21 cellular contexts compared by ENCODE assay signal in the genomic region with DNA sequence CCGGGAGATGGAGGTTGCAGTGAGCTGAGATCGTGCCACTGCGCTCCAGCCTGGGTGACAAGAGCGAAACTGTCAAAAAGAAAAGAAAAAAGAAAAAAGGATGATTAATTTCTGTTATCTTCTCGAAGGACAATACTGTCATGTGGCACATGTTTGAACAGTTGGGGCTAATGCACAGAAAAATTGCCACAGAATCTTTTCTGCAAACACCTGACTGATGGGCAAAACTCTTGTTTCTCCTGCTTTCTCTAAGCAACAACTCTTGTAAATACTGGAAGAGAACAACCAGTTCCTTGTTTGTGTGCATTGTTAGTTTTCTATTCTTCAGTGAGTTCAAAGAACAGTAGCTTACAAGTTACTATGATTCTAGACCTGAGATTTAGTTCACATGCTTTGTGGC.
DNase-seq lines count a peak whose midpoint lies in the region; ATAC-seq and FAIRE-seq lines count a peak whose summit lies in the region.
"Had no signal": no experiment of that assay in that cellular context is flagged by ENCODE, and none has a peak within 500 bp of the region (broad histone marks: within the 10 kb centered on the region; RNA-seq: fewer than 3 reads in every experiment).

No MANE protein-coding gene starts in this region.

- peaks cover 4% of the 10 kb centered on the region for H3K9me3 ChIP-seq in effector memory CD4-positive, alpha-beta T cell (ENCODE audit: control insufficient read depth, low read length)
- no peaks in the 10 kb centered on the region for H3K9me3 ChIP-seq in small intestine (ENCODE audit: control insufficient read depth, low read depth)
- H3K9me3 ChIP-seq: transverse colon had no signal

- 73 to 85% (median 84%) methylated on average over 5 of the region's 5 CpGs for WGBS in small intestine, 3 donors

- H3K9me3 Mint-ChIP-seq in activated naive CD4-positive, alpha-beta T cell treated with anti-CD3 and anti-CD28 coated beads, Interleukin-2, amount 10 ng/mL, durations not matched to agents 7 days and 5 days = peaks cover 12% of the 10 kb centered on the region
- peaks cover under 1 to 10% (median 8%) of the 10 kb centered on the region in 3 donors for H3K9me3 Mint-ChIP-seq in T-cell

- H3K4me3 Mint-ChIP-seq in activated naive CD4-positive, alpha-beta T cell treated with anti-CD3 and anti-CD28 coated beads, Interleukin-2, amount 10 ng/mL, durations not matched to agents 7 days and 5 days = peak overlapping the region; percentile 24
- peak overlapping the region; percentile 7 to 50 (median 38) for H3K4me3 Mint-ChIP-seq in T-cell
- H3K4me3 Mint-ChIP-seq: GM23338, memory B cell had no signal

- DNase-seq in activated naive CD4-positive, alpha-beta T cell treated with anti-CD3 and anti-CD28 coated beads, Interleukin-2, amount 10 ng/mL, durations not matched to agents 7 days and 5 days = no peak
- no peak for DNase-seq in activated naive CD4-positive, alpha-beta T cell treated with Interleukin-2 at 50 U/mL for 16 hours
- DNase-seq in T-cell (no peak), small intestine (peak; percentile 13), RPMI8226 (no peak)
- no peak for DNase-seq in effector memory CD4-positive, alpha-beta T cell
- DNase-seq: activated CD8-positive, alpha-beta memory T cell treated with anti-CD3 and anti-CD28 coated beads for 24 hours; activated gamma-delta T cell; DND-41; effector CD8-positive, alpha-beta T cell; kidney glomerular epithelial cell; naive B cell; NCI-H1436 treated with DMSO at 0.1 percent for 48 hours; NCI-H2171 treated with DMSO at 0.1 percent for 48 hours; transverse colon had no signal

- H3K4me3 ChIP-seq in effector memory CD4-positive, alpha-beta T cell (ENCODE audit: insufficient read depth, low read depth, low read length, poor library complexity, severe bottlenecking) = no peak overlapping the region
- H3K4me3 ChIP-seq in small intestine (ENCODE audit: low read depth in 1 of 2, low read length in 2 of 2) = no peak overlapping the region
- H3K4me3 ChIP-seq: GM23338, transverse colon had no signal

- ATAC-seq in T-cell (replicated peaks in 1 of 4) (peak in 3 of 4 experiments; percentile 34 to 65 (median 49)), HG02623 (IDR thresholded peaks at IDR 0.05; ENCODE audit: unreplicated experiment) (no peak)
- ATAC-seq: GM23338 had no signal

- H3K27ac Mint-ChIP-seq in activated naive CD4-positive, alpha-beta T cell treated with anti-CD3 and anti-CD28 coated beads, Interleukin-2, amount 10 ng/mL, durations not matched to agents 7 days and 5 days = peak overlapping the region; percentile 55
- H3K27ac Mint-ChIP-seq in T-cell = peak overlapping the region; percentile 82 to 92

- no peaks in the 10 kb centered on the region for H3K27me3 ChIP-seq in effector memory CD4-positive, alpha-beta T cell (replicated peaks; ENCODE audit: control insufficient read depth, insufficient read depth, low read length, poor library complexity, severe bottlenecking)
- no peaks in the 10 kb centered on the region for H3K27me3 ChIP-seq in small intestine (ENCODE audit: control insufficient read depth in 2 of 2, insufficient read depth in 2 of 2, low read length in 2 of 2)
- H3K27me3 ChIP-seq: transverse colon had no signal

- H3K4me1 ChIP-seq in effector memory CD4-positive, alpha-beta T cell (ENCODE audit: control insufficient read depth, insufficient read depth, low read length, poor library complexity, severe bottlenecking) = peaks cover 57% of the 10 kb centered on the region
- H3K4me1 ChIP-seq in small intestine (ENCODE audit: control insufficient read depth in 2 of 2, insufficient read depth in 1 of 2, low read depth in 1 of 2, low read length in 1 of 2) = peaks cover 2 to 6% of the 10 kb centered on the region in 2 donors
- H3K4me1 ChIP-seq: parathyroid adenoma had no signal

- H3K27ac ChIP-seq in effector memory CD4-positive, alpha-beta T cell (ENCODE audit: insufficient read depth, low read length, poor library complexity, severe bottlenecking) = peak overlapping the region; percentile 54
- peak overlapping the region in 1 of 2 donors; percentile 31 for H3K27ac ChIP-seq in small intestine (ENCODE audit: low read depth in 1 of 2, low read length in 1 of 2)
- H3K27ac ChIP-seq: parathyroid adenoma, transverse colon had no signal

- FAIRE-seq in small intestine (lab: Jason Lieb, UNC) = no peak
- FAIRE-seq: astrocyte, GM12892 had no signal

- CTCF ChIA-PET in activated naive CD4-positive, alpha-beta T cell treated with anti-CD3 and anti-CD28 coated beads, Interleukin-2, amount 10 ng/mL, durations not matched to agents 7 days and 5 days (lab: Charles Lee) = interaction anchor here (2.9 kb wide), 1 partner anchor 11 kb away, joined by 11 read pairs; no protein-coding TSS in a partner anchor
- CTCF ChIA-PET in T-cell (lab: Charles Lee) = interaction anchor here in 1 of 2 donors (0.7 to 2.3 kb wide), 6 partner anchors 9 to 42 kb away, joined by 3 to 12 read pairs (median 4); no protein-coding TSS in a partner anchor

- POLR2A ChIA-PET in T-cell (lab: Charles Lee) = interaction anchor here (0.6 to 1.0 kb wide), 3 partner anchors 11 to 503 kb away, joined by 3 read pairs; no protein-coding TSS in a partner anchor

- peaks cover 67% of the 10 kb centered on the region for H3K4me1 Mint-ChIP-seq in activated naive CD4-positive, alpha-beta T cell treated with anti-CD3 and anti-CD28 coated beads, Interleukin-2, amount 10 ng/mL, durations not matched to agents 7 days and 5 days
- H3K4me1 Mint-ChIP-seq in T-cell = peaks cover 84 to 88% (median 86%) of the 10 kb centered on the region in 3 donors

- peaks cover 13% of the 10 kb centered on the region for H3K36me3 ChIP-seq in effector memory CD4-positive, alpha-beta T cell (ENCODE audit: control insufficient read depth, insufficient read depth, low read length)
- peaks cover 0 to 9% of the 10 kb centered on the region in 2 donors for H3K36me3 ChIP-seq in small intestine (ENCODE audit: control insufficient read depth in 2 of 2, insufficient read depth in 2 of 2, low read length in 2 of 2)
- H3K36me3 ChIP-seq: transverse colon had no signal

- no peaks in the 10 kb centered on the region for H3K27me3 Mint-ChIP-seq in activated naive CD4-positive, alpha-beta T cell treated with anti-CD3 and anti-CD28 coated beads, Interleukin-2, amount 10 ng/mL, durations not matched to agents 7 days and 5 days
- no peaks in the 10 kb centered on the region for H3K27me3 Mint-ChIP-seq in T-cell
- H3K27me3 Mint-ChIP-seq: memory B cell, naive B cell had no signal

- H3K36me3 Mint-ChIP-seq in activated naive CD4-positive, alpha-beta T cell treated with anti-CD3 and anti-CD28 coated beads, Interleukin-2, amount 10 ng/mL, durations not matched to agents 7 days and 5 days = peaks cover 70% of the 10 kb centered on the region
- peaks cover 60% of the 10 kb centered on the region for H3K36me3 Mint-ChIP-seq in T-cell
